Comparison of ENCODE assay signal across 8 cellular contexts in genomic region chr2:54568876-54569298, GRCh38.
A peak's percentile ranks its signal among the peaks of the same experiment; 100 is the strongest.
DNase-seq lines count a peak whose midpoint lies in the region; ATAC-seq and TF ChIP-seq lines count a peak whose summit lies in the region.

No MANE protein-coding gene starts in this region.

- TF ChIP-seq CTCF in brain microvascular endothelial cell (IDR thresholded peaks at IDR 0.05; ENCODE audit: low read depth, low read length, missing control alignments), result no peak
- TF ChIP-seq CTCF in stomach (IDR thresholded peaks at IDR 0.05), result no peak
- no peak for TF ChIP-seq CTCF in suprapubic skin (IDR thresholded peaks at IDR 0.05)

- TF ChIP-seq POLR2A in stomach (IDR thresholded peaks at IDR 0.05) (no peak), suprapubic skin (IDR thresholded peaks at IDR 0.05) (no peak)

- H3K4me1 ChIP-seq in stomach (peaks cover 72 to 99% (median 89%) of the 10 kb centered on the region in 4 donors), suprapubic skin (peaks cover 59% of the 10 kb centered on the region)

- H3K27me3 ChIP-seq in brain microvascular endothelial cell (replicated peaks), result no peaks in the 10 kb centered on the region
- H3K27me3 ChIP-seq in stomach, result no peaks in the 10 kb centered on the region
- no peaks in the 10 kb centered on the region for H3K27me3 ChIP-seq in MG63
- H3K27me3 ChIP-seq in suprapubic skin, result no peaks in the 10 kb centered on the region

- H3K4me3 Mint-ChIP-seq in activated CD8-positive, alpha-beta memory T cell treated with anti-CD3 and anti-CD28 coated beads, Interleukin-2, amount 10 ng/mL, durations not matched to agents 7 days and 5 days, result peak overlapping the region; percentile 81

- H3K36me3 Mint-ChIP-seq in activated CD8-positive, alpha-beta memory T cell treated with anti-CD3 and anti-CD28 coated beads, Interleukin-2, amount 10 ng/mL, durations not matched to agents 7 days and 5 days, result peaks cover 21% of the 10 kb centered on the region

- ATAC-seq in activated CD8-positive, alpha-beta memory T cell treated with anti-CD3 and anti-CD28 coated beads, Interleukin-2, amount 10 ng/mL, durations not matched to agents 7 days and 5 days, result no peak
- peak; percentile 23 for ATAC-seq in HG03139 (IDR thresholded peaks at IDR 0.05; ENCODE audit: unreplicated experiment)

- H3K27ac ChIP-seq in brain microvascular endothelial cell, result peak overlapping the region; percentile 98
- peak overlapping the region; percentile 58 to 94 (median 83) for H3K27ac ChIP-seq in stomach
- H3K27ac ChIP-seq in suprapubic skin, result no peak overlapping the region

- intact Hi-C loops in stomach (cut with DNase I; ENCODE audit: low total_unique reads), result no loop called here

- H3K9me3 ChIP-seq in stomach (no peaks in the 10 kb centered on the region), MG63 (no peaks in the 10 kb centered on the region), suprapubic skin (no peaks in the 10 kb centered on the region)

- H3K36me3 ChIP-seq in brain microvascular endothelial cell (replicated peaks) (peaks cover 2% of the 10 kb centered on the region), stomach (no peaks in the 10 kb centered on the region), MG63 (peaks cover 3% of the 10 kb centered on the region), suprapubic skin (no peaks in the 10 kb centered on the region)

- H3K9me3 Mint-ChIP-seq in activated CD8-positive, alpha-beta memory T cell treated with anti-CD3 and anti-CD28 coated beads, Interleukin-2, amount 10 ng/mL, durations not matched to agents 7 days and 5 days (ENCODE audit: low read depth), result no peaks in the 10 kb centered on the region

- no peaks in the 10 kb centered on the region for H3K27me3 Mint-ChIP-seq in activated CD8-positive, alpha-beta memory T cell treated with anti-CD3 and anti-CD28 coated beads, Interleukin-2, amount 10 ng/mL, durations not matched to agents 7 days and 5 days

- 13 to 29% (median 20%) methylated on average over 5 of the region's 5 CpGs for WGBS in stomach, 5 donors
- 54% methylated on average over 5 of the region's 5 CpGs for WGBS in suprapubic skin

- H3K27ac Mint-ChIP-seq in activated CD8-positive, alpha-beta memory T cell treated with anti-CD3 and anti-CD28 coated beads, Interleukin-2, amount 10 ng/mL, durations not matched to agents 7 days and 5 days, result peak overlapping the region; percentile 94

- H3K4me3 ChIP-seq in brain microvascular endothelial cell (ENCODE audit: low read depth, low read length) (no peak overlapping the region), stomach (peak overlapping the region in 1 of 4 donors; percentile 14), MG63 (no peak overlapping the region), suprapubic skin (no peak overlapping the region)

- no peak for DNase-seq in activated CD8-positive, alpha-beta memory T cell treated with anti-CD3 and anti-CD28 coated beads, Interleukin-2, amount 10 ng/mL, durations not matched to agents 7 days and 5 days
- no peak for DNase-seq in activated CD8-positive, alpha-beta memory T cell treated with anti-CD3 and anti-CD28 coated beads, Interleukin-2, amount 50 U/mL, for 4 hours
- DNase-seq in brain microvascular endothelial cell (no peak), stomach (peak; percentile 73), MG63 (no peak), DMS153 treated with DMSO at 0.1 percent for 48 hours (lab: John Stamatoyannopoulos, UW; ENCODE audit: unreplicated experiment) (no peak), suprapubic skin (ENCODE audit: low spot score in 2 of 2) (no peak)

- no peak for TF ChIP-seq EP300 in stomach (IDR thresholded peaks at IDR 0.05)
- TF ChIP-seq EP300 in suprapubic skin (IDR thresholded peaks at IDR 0.05), result no peak

- CTCF ChIA-PET in activated CD8-positive, alpha-beta memory T cell treated with anti-CD3 and anti-CD28 coated beads, Interleukin-2, amount 10 ng/mL, durations not matched to agents 7 days and 5 days (lab: Charles Lee), result interaction anchor here (1.7 to 10.7 kb wide), 2 partner anchors 8 to 21 kb away, joined by 5 to 87 read pairs; no protein-coding TSS in a partner anchor

- in situ Hi-C loops in brain microvascular endothelial cell (cut with HindIII; ENCODE audit: low pct_ligation_motif_present, low sequenced_read_pairs), result no loop called here

- peaks cover 84% of the 10 kb centered on the region for H3K4me1 Mint-ChIP-seq in activated CD8-positive, alpha-beta memory T cell treated with anti-CD3 and anti-CD28 coated beads, Interleukin-2, amount 10 ng/mL, durations not matched to agents 7 days and 5 days
